ENCODE assay signal across 8 cellular contexts in genomic region chr11:795638-796564, GRCh38. TPM values are rescaled to one million over a fixed set of nuclear protein-coding genes. Genes with fewer than 3 reads are reported as not detected.
A peak's percentile ranks its signal among the peaks of the same experiment; 100 is the strongest.
DNase-seq lines count a peak whose midpoint lies in the region; ATAC-seq lines count a peak whose summit lies in the region.

No MANE protein-coding gene starts in this region.

- peaks cover 14% of the 10 kb centered on the region for H3K79me1 ChIP-seq in mesenchymal stem cell (replicated peaks; ENCODE audit: low read length, poor library complexity, severe bottlenecking)

- H2BK120ac ChIP-seq in mesenchymal stem cell (ENCODE audit: low read depth, low read length), result peak overlapping the region; percentile 21

- 22% methylated on average over 11 of the region's 25 CpGs for WGBS in mesenchymal stem cell

- intact Hi-C loops in dendritic cell treated with granulocyte-macrophage colony-stimulating factor and Interleukin-4, amounts not matched to agents 40 ng/mL and 50 ng/mL, for 4 days (cut with micrococcal nuclease), result no loop called here

- H3K4me2 ChIP-seq in mesenchymal stem cell (ENCODE audit: low read length, poor library complexity, severe bottlenecking), result peak overlapping the region; percentile 90

- H2BK12ac ChIP-seq in mesenchymal stem cell (ENCODE audit: low read length in 2 of 2), result peak overlapping the region; percentile 22 to 33

- H3K4me3 Mint-ChIP-seq in dendritic cell treated with granulocyte-macrophage colony-stimulating factor and Interleukin-4, amounts not matched to agents 40 ng/mL and 50 ng/mL, for 4 days, result peak overlapping the region; percentile 84

- H3K36me3 Mint-ChIP-seq in dendritic cell treated with granulocyte-macrophage colony-stimulating factor and Interleukin-4, amounts not matched to agents 40 ng/mL and 50 ng/mL, for 4 days (ENCODE audit: low read depth), result peaks cover 61% of the 10 kb centered on the region

- H4K8ac ChIP-seq in mesenchymal stem cell (ENCODE audit: low read length), result peak overlapping the region; percentile 33

- H3K9me3 ChIP-seq in mesenchymal stem cell (ENCODE audit: control insufficient read depth, low read length), result no peaks in the 10 kb centered on the region

- peak overlapping the region; percentile 58 to 69 for H3K4ac ChIP-seq in mesenchymal stem cell (ENCODE audit: low read depth in 1 of 2, low read length in 2 of 2)

- H3K27me3 Mint-ChIP-seq in dendritic cell treated with granulocyte-macrophage colony-stimulating factor and Interleukin-4, amounts not matched to agents 40 ng/mL and 50 ng/mL, for 4 days, result no peaks in the 10 kb centered on the region

- H2BK15ac ChIP-seq in mesenchymal stem cell (ENCODE audit: low read depth, poor library complexity, severe bottlenecking), result peak overlapping the region; percentile 89

- no peak overlapping the region for H2AFZ ChIP-seq in mesenchymal stem cell (ENCODE audit: low read depth, low read length)

- peak overlapping the region; percentile 79 for H3K27ac ChIP-seq in mesenchymal stem cell (ENCODE audit: low read length, poor library complexity, severe bottlenecking)

- H3K4me1 ChIP-seq in mesenchymal stem cell (ENCODE audit: control insufficient read depth, insufficient read depth, low read depth, low read length), result peaks cover 34% of the 10 kb centered on the region

- peak; percentile 32 for ATAC-seq in GM21717 (IDR thresholded peaks at IDR 0.05; ENCODE audit: unreplicated experiment)

- peak overlapping the region in 1 of 2 experiments; percentile 94 for H3K23ac ChIP-seq in mesenchymal stem cell (ENCODE audit: low read length in 2 of 2)

- H3K4me3 ChIP-seq in mesenchymal stem cell (ENCODE audit: insufficient read depth in 1 of 2, low read depth in 1 of 2, low read length in 2 of 2), result peak overlapping the region; percentile 51 to 89

- no peak overlapping the region for H2AK5ac ChIP-seq in mesenchymal stem cell (ENCODE audit: low read length, severe bottlenecking)

- H3K18ac ChIP-seq in mesenchymal stem cell (ENCODE audit: low read depth in 1 of 2, low read length in 2 of 2), result peak overlapping the region; percentile 72 to 94

- H3K14ac ChIP-seq in mesenchymal stem cell (ENCODE audit: low read length in 2 of 2), result peak overlapping the region; percentile 53 to 67

- no peak overlapping the region for H2BK5ac ChIP-seq in mesenchymal stem cell (ENCODE audit: low read depth, low read length, poor library complexity, severe bottlenecking)

- H3K27ac Mint-ChIP-seq in dendritic cell treated with granulocyte-macrophage colony-stimulating factor and Interleukin-4, amounts not matched to agents 40 ng/mL and 50 ng/mL, for 4 days, result peak overlapping the region; percentile 79

- peaks cover 40 to 62% of the 10 kb centered on the region in 2 experiments for H3K36me3 ChIP-seq in mesenchymal stem cell (ENCODE audit: control insufficient read depth in 1 of 2, insufficient read depth in 2 of 2, low read depth in 1 of 2, low read length in 2 of 2)

- peak overlapping the region; percentile 58 for H4K91ac ChIP-seq in mesenchymal stem cell (ENCODE audit: low read length)

- no peaks in the 10 kb centered on the region for H3K27me3 ChIP-seq in mesenchymal stem cell (ENCODE audit: control insufficient read depth in 1 of 2, insufficient read depth in 1 of 2, low read length in 2 of 2)

- H3K9me3 Mint-ChIP-seq in dendritic cell treated with granulocyte-macrophage colony-stimulating factor and Interleukin-4, amounts not matched to agents 40 ng/mL and 50 ng/mL, for 4 days, result no peaks in the 10 kb centered on the region

- H3K9ac ChIP-seq in mesenchymal stem cell (ENCODE audit: low read length), result peak overlapping the region; percentile 90

- DNase-seq in AML-193 (lab: John Stamatoyannopoulos, UW), result peak; percentile 76 to 77
- peak; percentile 67 for DNase-seq in NCI-H510A (lab: John Stamatoyannopoulos, UW)
- peak; percentile 69 for DNase-seq in activated CD4-positive, alpha-beta T cell treated with anti-CD3 and anti-CD28 coated beads, Interleukin-2, amount 50 U/mL, for 1 hour
- DNase-seq in mesenchymal stem cell, result peak; percentile 93
- DNase-seq in stimulated activated CD8-positive, alpha-beta memory T cell treated with anti-CD3 and anti-CD28 coated beads, Interleukin-15, amount 100 ng/mL, for 1 hour (ENCODE audit: low read depth), result peak; percentile 29
- no peak for DNase-seq in NCI-H446 (lab: John Stamatoyannopoulos, UW)

- peaks cover 33% of the 10 kb centered on the region for H3K4me1 Mint-ChIP-seq in dendritic cell treated with granulocyte-macrophage colony-stimulating factor and Interleukin-4, amounts not matched to agents 40 ng/mL and 50 ng/mL, for 4 days (ENCODE audit: low read depth)

RNA-seq across cellular contexts. Expression of gene SLC25A22, which starts 2.2 kb away (rescaled TPM):
- 11.7 TPM for polyA plus RNA-seq in mesenchymal stem cell (2013, experiment 1 of 2)
- polyA plus RNA-seq in mesenchymal stem cell (2013, experiment 2 of 2), result 10.9 TPM

RNA-seq across cellular contexts. Expression of gene CEND1, which starts 6.0 kb away (rescaled TPM):
- polyA plus RNA-seq in mesenchymal stem cell (2013, experiment 1 of 2), result 0.03 TPM
- polyA plus RNA-seq in mesenchymal stem cell (2013, experiment 2 of 2), result 0.11 TPM

RNA-seq across cellular contexts. Expression of gene PIDD1, which starts 9.1 kb away (rescaled TPM):
- 8.3 TPM for polyA plus RNA-seq in mesenchymal stem cell (2013, experiment 1 of 2)
- polyA plus RNA-seq in mesenchymal stem cell (2013, experiment 2 of 2), result 9.2 TPM

RNA-seq across cellular contexts. Expression of gene RPLP2, which starts 13.9 kb away (rescaled TPM):
- polyA plus RNA-seq in mesenchymal stem cell (2013, experiment 1 of 2), result 3,881 TPM
- 4,036 TPM for polyA plus RNA-seq in mesenchymal stem cell (2013, experiment 2 of 2)

RNA-seq across cellular contexts. Expression of gene GATD1, which starts 18.6 kb away (rescaled TPM):
- 50.4 TPM for polyA plus RNA-seq in mesenchymal stem cell (2013, experiment 1 of 2)
- polyA plus RNA-seq in mesenchymal stem cell (2013, experiment 2 of 2), result 43.7 TPM

Comparison
In these comparisons a context has a peak if more than half of its experiments do, and no peak if none do; other contexts are left out.
1. DNase-seq: peak in AML-193 (2 of 2), NCI-H510A (single experiment), activated CD4-positive, alpha-beta T cell treated with anti-CD3 and anti-CD28 coated beads, Interleukin-2, amount 50 U/mL, for 1 hour (single experiment), mesenchymal stem cell (single experiment) and stimulated activated CD8-positive, alpha-beta memory T cell treated with anti-CD3 and anti-CD28 coated beads, Interleukin-15, amount 100 ng/mL, for 1 hour (single experiment); none in NCI-H446 (0 of 2).